In the genomic region with DNA sequence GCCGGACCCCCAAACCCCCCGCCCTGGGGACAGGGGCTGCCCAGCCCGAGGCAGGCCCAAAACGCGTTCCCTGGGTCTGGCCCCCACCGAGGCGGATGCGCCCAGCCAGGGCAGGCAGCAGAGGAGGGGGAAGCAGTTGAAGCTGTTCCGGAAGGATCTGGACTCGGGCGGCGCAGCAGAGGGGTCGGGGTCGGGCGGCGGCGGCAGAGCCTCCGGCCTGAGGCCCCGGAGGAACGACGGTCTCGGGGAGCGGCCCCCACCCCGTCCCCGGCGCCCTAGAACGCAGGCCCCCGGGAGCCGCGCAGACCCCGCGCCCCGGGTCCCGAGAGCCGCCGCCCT, we compare ENCODE assay signal across 9 cellular contexts. TPM values are rescaled to one million over a fixed set of nuclear protein-coding genes. Genes with fewer than 3 reads are reported as not detected.
DNase-seq lines count a peak whose midpoint lies in the region; ATAC-seq and TF ChIP-seq lines count a peak whose summit lies in the region.
"Had no signal": no experiment of that assay in that cellular context is flagged by ENCODE, and none has a peak within 500 bp of the region (broad histone marks: within the 10 kb centered on the region; RNA-seq: fewer than 3 reads in every experiment).

No MANE protein-coding gene starts in this region.

- H3K27ac Mint-ChIP-seq in activated CD8-positive, alpha-beta memory T cell treated with anti-CD3 and anti-CD28 coated beads, Interleukin-2, amount 10 ng/mL, durations not matched to agents 7 days and 5 days: no peak overlapping the region
- H3K27ac Mint-ChIP-seq in activated naive CD4-positive, alpha-beta T cell treated with anti-CD3 and anti-CD28 coated beads, Interleukin-2, amount 10 ng/mL, durations not matched to agents 7 days and 5 days: no peak overlapping the region

- H3K36me3 ChIP-seq in kidney epithelial cell (ENCODE audit: control insufficient read depth, insufficient read depth, low read length) (no peaks in the 10 kb centered on the region), suprapubic skin (no peaks in the 10 kb centered on the region)

- peaks cover 28% of the 10 kb centered on the region for H3K4me1 ChIP-seq in suprapubic skin

- no peak for TF ChIP-seq POLR2A in suprapubic skin (IDR thresholded peaks at IDR 0.05)

- H3K9me3 Mint-ChIP-seq in activated CD8-positive, alpha-beta memory T cell treated with anti-CD3 and anti-CD28 coated beads, Interleukin-2, amount 10 ng/mL, durations not matched to agents 7 days and 5 days (ENCODE audit: low read depth): no peaks in the 10 kb centered on the region
- H3K9me3 Mint-ChIP-seq in activated naive CD4-positive, alpha-beta T cell treated with anti-CD3 and anti-CD28 coated beads, Interleukin-2, amount 10 ng/mL, durations not matched to agents 7 days and 5 days: no peaks in the 10 kb centered on the region

- peak overlapping the region; percentile 52 for H3K4me3 Mint-ChIP-seq in activated CD8-positive, alpha-beta memory T cell treated with anti-CD3 and anti-CD28 coated beads, Interleukin-2, amount 10 ng/mL, durations not matched to agents 7 days and 5 days
- peak overlapping the region; percentile 59 for H3K4me3 Mint-ChIP-seq in activated naive CD4-positive, alpha-beta T cell treated with anti-CD3 and anti-CD28 coated beads, Interleukin-2, amount 10 ng/mL, durations not matched to agents 7 days and 5 days

- peaks cover 6% of the 10 kb centered on the region for H3K27me3 ChIP-seq in kidney epithelial cell (ENCODE audit: control insufficient read depth, insufficient read depth, low read length)
- peaks cover 45% of the 10 kb centered on the region for H3K27me3 ChIP-seq in suprapubic skin

- H3K27ac ChIP-seq in suprapubic skin: no peak overlapping the region

- no CpG with 5 or more reads among the region's 36 CpGs for WGBS in suprapubic skin

- H3K9me3 ChIP-seq in suprapubic skin: no peaks in the 10 kb centered on the region

- H3K27me3 Mint-ChIP-seq in activated CD8-positive, alpha-beta memory T cell treated with anti-CD3 and anti-CD28 coated beads, Interleukin-2, amount 10 ng/mL, durations not matched to agents 7 days and 5 days: peaks cover 11% of the 10 kb centered on the region
- peaks cover 39% of the 10 kb centered on the region for H3K27me3 Mint-ChIP-seq in activated naive CD4-positive, alpha-beta T cell treated with anti-CD3 and anti-CD28 coated beads, Interleukin-2, amount 10 ng/mL, durations not matched to agents 7 days and 5 days

- CTCF ChIA-PET in activated CD8-positive, alpha-beta memory T cell treated with anti-CD3 and anti-CD28 coated beads, Interleukin-2, amount 10 ng/mL, durations not matched to agents 7 days and 5 days (lab: Charles Lee): interaction anchor here (0.8 to 1.3 kb wide), 5 partner anchors 9 to 474 kb away, joined by 3 to 4 read pairs (median 3); no protein-coding TSS in a partner anchor
- CTCF ChIA-PET in activated naive CD4-positive, alpha-beta T cell treated with anti-CD3 and anti-CD28 coated beads, Interleukin-2, amount 10 ng/mL, durations not matched to agents 7 days and 5 days (lab: Charles Lee): interaction anchor here (1.2 kb wide), 1 partner anchor 472 kb away, joined by 3 read pairs; no protein-coding TSS in a partner anchor

- TF ChIP-seq CTCF in kidney epithelial cell (IDR thresholded peaks at IDR 0.05; ENCODE audit: insufficient read depth, low read length, poor library complexity, severe bottlenecking): no peak
- TF ChIP-seq CTCF in suprapubic skin (IDR thresholded peaks at IDR 0.05): no peak
- TF ChIP-seq CTCF in GM10266 (IDR thresholded peaks at IDR 0.05; ENCODE audit: control insufficient read depth, insufficient read depth, low read depth, missing control alignments): no peak

- ATAC-seq in activated CD8-positive, alpha-beta memory T cell treated with anti-CD3 and anti-CD28 coated beads, Interleukin-2, amount 10 ng/mL, durations not matched to agents 7 days and 5 days: peak; percentile 45
- ATAC-seq in HG03342 (IDR thresholded peaks at IDR 0.05; ENCODE audit: unreplicated experiment): no peak

- DNase-seq in activated CD8-positive, alpha-beta memory T cell treated with anti-CD3 and anti-CD28 coated beads, Interleukin-2, amount 10 ng/mL, durations not matched to agents 7 days and 5 days: no peak
- DNase-seq in activated CD8-positive, alpha-beta memory T cell treated with anti-CD3 and anti-CD28 coated beads, Interleukin-2, amount 50 U/mL, for 48 hours: no peak
- DNase-seq in activated naive CD4-positive, alpha-beta T cell treated with anti-CD3 and anti-CD28 coated beads, Interleukin-2, amount 10 ng/mL, durations not matched to agents 7 days and 5 days: peak; percentile 38
- DNase-seq in kidney epithelial cell (ENCODE audit: low read depth) (no peak), suprapubic skin (ENCODE audit: low spot score in 2 of 2) (no peak), GM10266 (ENCODE audit: extremely low spot score) (no peak), G401 (ENCODE audit: low spot score) (no peak)
- DNase-seq: IMR-90 had no signal

- H3K4me1 Mint-ChIP-seq in activated CD8-positive, alpha-beta memory T cell treated with anti-CD3 and anti-CD28 coated beads, Interleukin-2, amount 10 ng/mL, durations not matched to agents 7 days and 5 days: peaks cover 7% of the 10 kb centered on the region
- H3K4me1 Mint-ChIP-seq in activated naive CD4-positive, alpha-beta T cell treated with anti-CD3 and anti-CD28 coated beads, Interleukin-2, amount 10 ng/mL, durations not matched to agents 7 days and 5 days: peaks cover 5% of the 10 kb centered on the region

- no peaks in the 10 kb centered on the region for H3K36me3 Mint-ChIP-seq in activated CD8-positive, alpha-beta memory T cell treated with anti-CD3 and anti-CD28 coated beads, Interleukin-2, amount 10 ng/mL, durations not matched to agents 7 days and 5 days
- no peaks in the 10 kb centered on the region for H3K36me3 Mint-ChIP-seq in activated naive CD4-positive, alpha-beta T cell treated with anti-CD3 and anti-CD28 coated beads, Interleukin-2, amount 10 ng/mL, durations not matched to agents 7 days and 5 days

- no peak for TF ChIP-seq EP300 in suprapubic skin (IDR thresholded peaks at IDR 0.05)

- H3K4me3 ChIP-seq in kidney epithelial cell (ENCODE audit: low read depth, low read length) (peak overlapping the region; percentile 33), suprapubic skin (peak overlapping the region; percentile 53)

- in situ Hi-C loops in G401 (cut with HindIII; ENCODE audit: low sequenced_read_pairs): no loop called here

RNA-seq across cellular contexts. Expression of a gene that starts 22.9 kb away (rescaled TPM):
- total RNA-seq in activated CD8-positive, alpha-beta memory T cell treated with anti-CD3 and anti-CD28 coated beads, Interleukin-2, amount 10 ng/mL, durations not matched to agents 7 days and 5 days: 10 to 100 TPM; 15.1 to 21.0 TPM
- total RNA-seq in kidney epithelial cell (3.7 and 6.2 TPM in 2 replicates), suprapubic skin (1 to 10 TPM; 4.2 to 9.3 (median 5.1) TPM)
- total RNA-seq in G401 (2014; rRNA removed; shearing (Covaris generic)): 0.55 and 1.2 TPM in 2 replicates

RNA-seq across cellular contexts. Expression of a gene that starts 47.4 kb away (rescaled TPM):
- under 1 TPM; 0.26 to 0.84 TPM for total RNA-seq in activated CD8-positive, alpha-beta memory T cell treated with anti-CD3 and anti-CD28 coated beads, Interleukin-2, amount 10 ng/mL, durations not matched to agents 7 days and 5 days
- total RNA-seq in kidney epithelial cell (8.3 and 10.5 TPM in 2 replicates), suprapubic skin (under 1 TPM; 0.24 to 0.55 (median 0.41) TPM)
- 0.18 and 0.34 TPM in 2 replicates for total RNA-seq in G401 (2014; rRNA removed; shearing (Covaris generic))
